17 cellular contexts compared by ENCODE assay signal in genomic region chr13:44420376-44421220, GRCh38. TPM values are rescaled to one million over a fixed set of nuclear protein-coding genes. Genes with fewer than 3 reads are reported as not detected.
DNase-seq lines count a peak whose midpoint lies in the region; ATAC-seq and TF ChIP-seq lines count a peak whose summit lies in the region.
"Had no signal": no experiment of that assay in that cellular context is flagged by ENCODE, and none has a peak within 500 bp of the region (broad histone marks: within the 10 kb centered on the region; RNA-seq: fewer than 3 reads in every experiment).

No MANE protein-coding gene starts in this region.

- no peak for TF ChIP-seq EP300 in SK-N-SH (IDR thresholded peaks at IDR 0.05; ENCODE audit: borderline replicate concordance in 1 of 2, low read depth in 1 of 2, low read length in 1 of 2)

- peak overlapping the region; percentile 46 for H3K27ac ChIP-seq in HUES48 (ENCODE audit: low read depth, low read length)
- H3K27ac ChIP-seq in SK-N-SH (ENCODE audit: low read depth in 2 of 2, low read length in 1 of 2), result no peak overlapping the region
- H3K27ac ChIP-seq: Peyer's patch had no signal

- no peaks in the 10 kb centered on the region for H4K20me1 ChIP-seq in SK-N-SH (ENCODE audit: insufficient read depth)

- CTCF ChIA-PET in SK-N-SH (lab: Yijun Ruan, JAX), result interaction anchor here (1.0 to 1.3 kb wide), 2 partner anchors 11 to 46 kb away, joined by 3 to 4 read pairs; no protein-coding TSS in a partner anchor

- H3K27me3 Mint-ChIP-seq in nephron (ENCODE audit: low read depth), result peaks cover 17% of the 10 kb centered on the region

- POLR2A ChIA-PET in SK-N-SH (lab: Yijun Ruan, JAX), result interaction anchor here (0.8 kb wide), 1 partner anchor 16 kb away, joined by 3 read pairs; no protein-coding TSS in a partner anchor

- H3K4me1 ChIP-seq in HUES48 (ENCODE audit: control insufficient read depth, insufficient read depth, low read length), result peaks cover 21% of the 10 kb centered on the region
- peaks cover 0 to 2% of the 10 kb centered on the region in 2 experiments; a peak in 1 of 4 replicates for H3K4me1 ChIP-seq in SK-N-SH (ENCODE audit: control insufficient read depth in 1 of 2, insufficient read depth in 2 of 2, low read depth in 1 of 2, low read length in 1 of 2)
- H3K4me1 ChIP-seq: Peyer's patch had no signal

- no peaks in the 10 kb centered on the region for H3K9me3 Mint-ChIP-seq in nephron
- H3K9me3 Mint-ChIP-seq: IgD-negative memory B cell had no signal

- H3K27me3 ChIP-seq in HUES48 (ENCODE audit: control insufficient read depth, insufficient read depth, low read length) (no peaks in the 10 kb centered on the region), SK-N-SH (ENCODE audit: insufficient read depth) (no peaks in the 10 kb centered on the region)
- H3K27me3 ChIP-seq: MG63, Peyer's patch had no signal

- H3K36me3 ChIP-seq in HUES48 (ENCODE audit: control insufficient read depth, insufficient read depth, low read length) (no peaks in the 10 kb centered on the region), SK-N-SH (replicated peaks in 1 of 2; ENCODE audit: control insufficient read depth in 1 of 2, insufficient read depth in 2 of 2, low read length in 1 of 2) (no peaks in the 10 kb centered on the region)
- H3K36me3 ChIP-seq: MG63, Peyer's patch had no signal

- no peak for TF ChIP-seq CTCF in nephron (IDR thresholded peaks at IDR 0.05; ENCODE audit: unreplicated experiment in 3 of 3)
- no peak for TF ChIP-seq CTCF in SK-N-SH (IDR thresholded peaks at IDR 0.05)

- H3K27ac Mint-ChIP-seq in nephron, result peak overlapping the region in 2 of 3 experiments; percentile 46 to 89
- H3K27ac Mint-ChIP-seq: B cell, IgD-negative memory B cell had no signal

- WGBS in SK-N-SH (ENCODE audit: low lambda C conversion rate), result 83% methylated on average over 15 of the region's 15 CpGs

- no peak overlapping the region for H3K4me3 ChIP-seq in HUES48 (ENCODE audit: low read depth, low read length)
- no peak overlapping the region for H3K4me3 ChIP-seq in SK-N-SH (ENCODE audit: low read depth in 2 of 2, low read length in 1 of 2)
- H3K4me3 ChIP-seq: MG63, Peyer's patch had no signal

- ATAC-seq in HG03045 (IDR thresholded peaks at IDR 0.05; ENCODE audit: unreplicated experiment), result no peak
- ATAC-seq in HG03095 (IDR thresholded peaks at IDR 0.05; ENCODE audit: unreplicated experiment), result no peak
- ATAC-seq: Right ventricle myocardium inferior had no signal

- peak; percentile 36 for DNase-seq in ecto neural progenitor cell (ENCODE audit: low spot score)
- no peak for DNase-seq in stimulated activated CD4-positive, alpha-beta T cell treated with anti-CD3 and anti-CD28 coated beads, Interleukin-4, amount 100 ng/mL, for 24 hours
- no peak for DNase-seq in SK-N-SH
- DNase-seq: DMS79 treated with DMSO at 0.1 percent for 48 hours, HCEC 1CT, MG63, NCI-H1048, NCI-H1436, NCI-H2081 treated with DMSO at 0.1 percent for 48 hours, Peyer's patch had no signal

- H3K4me3 Mint-ChIP-seq in nephron, result peak overlapping the region in 1 of 3 experiments; percentile 22
- H3K4me3 Mint-ChIP-seq: B cell, IgD-negative memory B cell had no signal

- no peaks in the 10 kb centered on the region for H3K79me2 ChIP-seq in SK-N-SH (ENCODE audit: insufficient read depth)

- no peaks in the 10 kb centered on the region for H3K9me2 ChIP-seq in SK-N-SH

- H3K9me3 ChIP-seq in HUES48 (ENCODE audit: control insufficient read depth, insufficient read depth, low read length) (no peaks in the 10 kb centered on the region), SK-N-SH (no peaks in the 10 kb centered on the region)
- H3K9me3 ChIP-seq: MG63, Peyer's patch had no signal

- no peak overlapping the region for H2AFZ ChIP-seq in SK-N-SH (ENCODE audit: low read depth)

- H3K36me3 Mint-ChIP-seq in nephron (ENCODE audit: low read depth), result no peaks in the 10 kb centered on the region

- peaks cover 23% of the 10 kb centered on the region for H3K4me1 Mint-ChIP-seq in nephron

- no peak overlapping the region for H3K9ac ChIP-seq in HUES48 (ENCODE audit: low read depth, low read length)
- no peak overlapping the region for H3K9ac ChIP-seq in SK-N-SH

- TF ChIP-seq RAD21 in SK-N-SH (IDR thresholded peaks at IDR 0.05; ENCODE audit: low read length), result no peak

- no peaks in the 10 kb centered on the region for H3F3A ChIP-seq in SK-N-SH (replicated peaks; ENCODE audit: insufficient read depth)

- H3K4me2 ChIP-seq in SK-N-SH, result no peak overlapping the region

TF ChIP-seq in SK-N-SH, 30 proteins besides CTCF, POLR2A, EP300 and RAD21:
- TF ChIP-seq USF2 (IDR thresholded peaks at IDR 0.05; ENCODE audit: borderline replicate concordance, low read depth, low read length), result no peak
- no peak for TF ChIP-seq NFIC (IDR thresholded peaks at IDR 0.05; ENCODE audit: borderline replicate concordance)
- no peak for TF ChIP-seq FOXJ3 (CRISPR knock-in tag; IDR thresholded peaks at IDR 0.05)
- no peak for TF ChIP-seq YY1 (IDR thresholded peaks at IDR 0.05; ENCODE audit: low read depth)
- TF ChIP-seq JUND (IDR thresholded peaks at IDR 0.05), result no peak
- no peak for TF ChIP-seq GATA2 (CRISPR knock-in tag; IDR thresholded peaks at IDR 0.05)
- no peak for TF ChIP-seq TAF1 (IDR thresholded peaks at IDR 0.05; ENCODE audit: borderline replicate concordance, low read depth, low read length)
- TF ChIP-seq MEF2A (IDR thresholded peaks at IDR 0.05; ENCODE audit: borderline replicate concordance, low read depth), result no peak
- TF ChIP-seq MAX (IDR thresholded peaks at IDR 0.05; ENCODE audit: low read depth), result no peak
- no peak for TF ChIP-seq EZH2phosphoT487 (IDR thresholded peaks at IDR 0.05; ENCODE audit: borderline replicate concordance, low read depth)
- no peak for TF ChIP-seq USF1 (IDR thresholded peaks at IDR 0.05; ENCODE audit: borderline replicate concordance, low read depth)
- TF ChIP-seq FOSL2 (IDR thresholded peaks at IDR 0.05; ENCODE audit: borderline replicate concordance, low read depth), result no peak
- TF ChIP-seq ELF1 (IDR thresholded peaks at IDR 0.05), result no peak
- no peak for TF ChIP-seq TCF12 (IDR thresholded peaks at IDR 0.05)
- no peak for TF ChIP-seq PBX3 (IDR thresholded peaks at IDR 0.05)
TF ChIP-seq in SK-N-SH: peak in this region for 0.

RNA-seq across cellular contexts. Expression of gene SERP2, which starts 47.0 kb away (rescaled TPM):
- polyA plus RNA-seq in SK-N-SH (2012; rRNA removed), result 4.9 and 6.2 TPM in 2 replicates
- polyA plus RNA-seq in SK-N-SH (2012; cell fraction: cytosol; rRNA removed), result 5.9 and 6.0 TPM in 2 replicates
- 10.6 and 14.3 TPM in 2 replicates for polyA plus RNA-seq in SK-N-SH (2012; cell fraction: nucleus; rRNA removed)
- polyA plus RNA-seq: IgD-negative memory B cell had no signal
